Comparison of ENCODE assay signal across 39 cellular contexts in genomic region chr6:86508230-86508629, GRCh38.
"Had no signal": no experiment of that assay in that cellular context is flagged by ENCODE, and none has a peak within 500 bp of the region (broad histone marks: within the 10 kb centered on the region; RNA-seq: fewer than 3 reads in every experiment).

No MANE protein-coding gene starts in this region.

- H3K9me3 Mint-ChIP-seq: activated naive CD4-positive, alpha-beta T cell treated with anti-CD3 and anti-CD28 coated beads, Interleukin-2, amount 10 ng/mL, durations not matched to agents 7 days and 5 days had no signal

- H3K27me3 ChIP-seq: adrenal gland, ascending aorta, body of pancreas, brain microvascular endothelial cell, breast epithelium, cardiac muscle cell had no signal

- H3K36me3 ChIP-seq: adrenal gland, ascending aorta, brain microvascular endothelial cell, breast epithelium, cardiac muscle cell had no signal

- H3K4me3 ChIP-seq: adrenal gland, ascending aorta, body of pancreas, breast epithelium, cardiac muscle cell had no signal

- DNase-seq: activated effector memory CD4-positive, alpha-beta T cell treated with anti-CD3 and anti-CD28 coated beads, Interleukin-2, amount 50 U/mL, for 16 hours; activated effector memory CD4-positive, alpha-beta T cell treated with Interleukin-2 at 50 U/mL for 16 hours; activated gamma-delta T cell; activated gamma-delta T cell treated with Interleukin-2 at 50 U/mL for 16 hours; activated naive CD4-positive, alpha-beta T cell; activated naive CD4-positive, alpha-beta T cell treated with anti-CD3 and anti-CD28 coated beads for 36 hours; activated naive CD4-positive, alpha-beta T cell treated with anti-CD3 and anti-CD28 coated beads, Interleukin-2, amount 10 ng/mL, durations not matched to agents 7 days and 5 days; activated naive CD4-positive, alpha-beta T cell treated with anti-CD3 and anti-CD28 coated beads, Interleukin-2, amount 50 U/mL, for 16 hours; activated naive CD4-positive, alpha-beta T cell treated with Interleukin-2 at 50 U/mL for 16 hours; activated naive CD8-positive, alpha-beta T cell treated with anti-CD3 and anti-CD28 coated beads for 36 hours; activated naive CD8-positive, alpha-beta T cell treated with anti-CD3 and anti-CD28 coated beads, Interleukin-2, amount 10 ng/mL, durations not matched to agents 7 days and 5 days; activated naive CD8-positive, alpha-beta T cell treated with anti-CD3 and anti-CD28 coated beads, Interleukin-2, amount 50 U/mL, for 24 hours; activated T-cell treated with anti-CD3 and anti-CD28 coated beads, Interleukin-2, amount 50 U/mL, for 24 hours; activated T-cell treated with anti-CD3 and anti-CD28 coated beads, Interleukin-2, amount 50 U/mL, for 4 hours; activated T-cell treated with anti-CD3 and anti-CD28 coated beads, Interleukin-2, amount 50 U/mL, for 48 hours; activated T-cell treated with anti-CD3 and anti-CD28 coated beads, Interleukin-2, amount 50 U/mL, for 72 hours; adrenal gland; amniotic stem cell; amygdala; anterior cingulate cortex; aorta; body of pancreas; brain microvascular endothelial cell; caudate nucleus; central memory CD4-positive, alpha-beta T cell; cerebellar nuclear complex had no signal

- H3K27me3 Mint-ChIP-seq: activated naive CD4-positive, alpha-beta T cell treated with anti-CD3 and anti-CD28 coated beads, Interleukin-2, amount 10 ng/mL, durations not matched to agents 7 days and 5 days; activated naive CD4-positive, alpha-beta T cell treated with anti-CD3 and anti-CD28 coated beads, Interleukin-2, amount 50 U/mL, for 24 hours; activated naive CD8-positive, alpha-beta T cell; activated naive CD8-positive, alpha-beta T cell treated with anti-CD3 and anti-CD28 coated beads for 36 hours; activated naive CD8-positive, alpha-beta T cell treated with anti-CD3 and anti-CD28 coated beads, Interleukin-2, amount 10 ng/mL, durations not matched to agents 7 days and 5 days; activated naive CD8-positive, alpha-beta T cell treated with anti-CD3 and anti-CD28 coated beads, Interleukin-2, amount 50 U/mL, for 24 hours; activated T-cell treated with anti-CD3 and anti-CD28 coated beads, Interleukin-2, amount 50 U/mL, for 24 hours; activated T-helper 17 cell treated with anti-CD3 and anti-CD28 coated beads, Interleukin-2, amount 50 U/mL, for 72 hours; brain; central memory CD8-positive, alpha-beta T cell had no signal

- H3K27ac ChIP-seq: adrenal gland, ascending aorta, body of pancreas, brain microvascular endothelial cell, breast epithelium, cardiac muscle cell had no signal

- H3K4me3 Mint-ChIP-seq: activated naive CD4-positive, alpha-beta T cell treated with anti-CD3 and anti-CD28 coated beads for 36 hours; activated naive CD4-positive, alpha-beta T cell treated with anti-CD3 and anti-CD28 coated beads, Interleukin-2, amount 10 ng/mL, durations not matched to agents 7 days and 5 days; activated naive CD4-positive, alpha-beta T cell treated with anti-CD3 and anti-CD28 coated beads, Interleukin-2, amount 50 U/mL, for 24 hours; activated naive CD8-positive, alpha-beta T cell; activated naive CD8-positive, alpha-beta T cell treated with anti-CD3 and anti-CD28 coated beads for 36 hours; activated naive CD8-positive, alpha-beta T cell treated with anti-CD3 and anti-CD28 coated beads, Interleukin-2, amount 10 ng/mL, durations not matched to agents 7 days and 5 days; activated naive CD8-positive, alpha-beta T cell treated with anti-CD3 and anti-CD28 coated beads, Interleukin-2, amount 50 U/mL, for 24 hours; activated T-cell treated with anti-CD3 and anti-CD28 coated beads, Interleukin-2, amount 50 U/mL, for 24 hours; activated T-cell treated with anti-CD3 and anti-CD28 coated beads, Interleukin-2, amount 50 U/mL, for 4 hours; activated T-cell treated with anti-CD3 and anti-CD28 coated beads, Interleukin-2, amount 50 U/mL, for 72 hours; activated T-helper 1 cell treated with anti-CD3 and anti-CD28 coated beads, Interleukin-12 subunit alpha, Interleukin-12 subunit beta, Interleukin-2, Interleukin-4 antibody, amounts not matched to agents 30 ng/mL and 10 ng/mL and 1 ng/mL, durations not matched to agents 14 hours and 24 hours and 36 hours; activated T-helper 17 cell treated with anti-CD3 and anti-CD28 coated beads, Interleukin-2, amount 50 U/mL, for 72 hours; brain; central memory CD8-positive, alpha-beta T cell had no signal

- H3K27ac Mint-ChIP-seq: activated naive CD4-positive, alpha-beta T cell treated with anti-CD3 and anti-CD28 coated beads for 36 hours; activated naive CD4-positive, alpha-beta T cell treated with anti-CD3 and anti-CD28 coated beads, Interleukin-2, amount 10 ng/mL, durations not matched to agents 7 days and 5 days; activated naive CD4-positive, alpha-beta T cell treated with anti-CD3 and anti-CD28 coated beads, Interleukin-2, amount 50 U/mL, for 24 hours; activated naive CD4-positive, alpha-beta T cell treated with anti-CD3 and anti-CD28 coated beads, Interleukin-2, amount 50 U/mL, for 72 hours; activated naive CD8-positive, alpha-beta T cell; activated naive CD8-positive, alpha-beta T cell treated with anti-CD3 and anti-CD28 coated beads for 36 hours; activated naive CD8-positive, alpha-beta T cell treated with anti-CD3 and anti-CD28 coated beads, Interleukin-2, amount 10 ng/mL, durations not matched to agents 7 days and 5 days; activated naive CD8-positive, alpha-beta T cell treated with anti-CD3 and anti-CD28 coated beads, Interleukin-2, amount 50 U/mL, for 24 hours; activated T-cell treated with anti-CD3 and anti-CD28 coated beads, Interleukin-2, amount 50 U/mL, for 24 hours; activated T-cell treated with anti-CD3 and anti-CD28 coated beads, Interleukin-2, amount 50 U/mL, for 72 hours; activated T-helper 1 cell treated with anti-CD3 and anti-CD28 coated beads, Interleukin-12 subunit alpha, Interleukin-12 subunit beta, Interleukin-2, Interleukin-4 antibody, amounts not matched to agents 30 ng/mL and 10 ng/mL and 1 ng/mL, durations not matched to agents 14 hours and 24 hours and 36 hours; activated T-helper 17 cell treated with anti-CD3 and anti-CD28 coated beads, Interleukin-2, amount 50 U/mL, for 72 hours; activated T-helper 2 cell treated with anti-CD3 and anti-CD28 coated beads, Interferon-gamma antibody, Interleukin-2, Interleukin-4, amounts not matched to agents 10 μg/mL and 5 μg/mL and 100 μg/mL, durations not matched to agents 14 hours and 24 hours and 36 hours; brain had no signal

- H3K4me1 Mint-ChIP-seq: activated naive CD4-positive, alpha-beta T cell treated with anti-CD3 and anti-CD28 coated beads, Interleukin-2, amount 10 ng/mL, durations not matched to agents 7 days and 5 days; activated naive CD4-positive, alpha-beta T cell treated with anti-CD3 and anti-CD28 coated beads, Interleukin-2, amount 50 U/mL, for 24 hours; activated naive CD8-positive, alpha-beta T cell treated with anti-CD3 and anti-CD28 coated beads for 36 hours; activated naive CD8-positive, alpha-beta T cell treated with anti-CD3 and anti-CD28 coated beads, Interleukin-2, amount 10 ng/mL, durations not matched to agents 7 days and 5 days; activated naive CD8-positive, alpha-beta T cell treated with anti-CD3 and anti-CD28 coated beads, Interleukin-2, amount 50 U/mL, for 24 hours; activated T-helper 17 cell treated with anti-CD3 and anti-CD28 coated beads, Interleukin-2, amount 50 U/mL, for 72 hours; brain; central memory CD8-positive, alpha-beta T cell had no signal

- H3K9me3 ChIP-seq: adrenal gland, ascending aorta, body of pancreas, breast epithelium had no signal

- H3K4me1 ChIP-seq: adrenal gland, ascending aorta, body of pancreas, breast epithelium had no signal

- H3K36me3 Mint-ChIP-seq: activated naive CD4-positive, alpha-beta T cell treated with anti-CD3 and anti-CD28 coated beads, Interleukin-2, amount 10 ng/mL, durations not matched to agents 7 days and 5 days; activated naive CD4-positive, alpha-beta T cell treated with anti-CD3 and anti-CD28 coated beads, Interleukin-2, amount 50 U/mL, for 72 hours; activated naive CD8-positive, alpha-beta T cell; activated naive CD8-positive, alpha-beta T cell treated with anti-CD3 and anti-CD28 coated beads for 36 hours; activated naive CD8-positive, alpha-beta T cell treated with anti-CD3 and anti-CD28 coated beads, Interleukin-2, amount 10 ng/mL, durations not matched to agents 7 days and 5 days; brain had no signal

- FAIRE-seq: astrocyte, bronchial epithelial cell had no signal

- ATAC-seq: activated naive CD4-positive, alpha-beta T cell treated with anti-CD3 and anti-CD28 coated beads, Interleukin-2, amount 50 U/mL, for 72 hours; activated naive CD8-positive, alpha-beta T cell treated with anti-CD3 and anti-CD28 coated beads, Interleukin-2, amount 50 U/mL, for 24 hours; activated T-cell treated with anti-CD3 and anti-CD28 coated beads, Interleukin-2, amount 50 U/mL, for 4 hours; activated T-cell treated with anti-CD3 and anti-CD28 coated beads, Interleukin-2, amount 50 U/mL, for 72 hours; activated T-helper 17 cell treated with anti-CD3 and anti-CD28 coated beads, Interleukin-2, amount 50 U/mL, for 72 hours; body of pancreas had no signal
